In the genomic region with DNA sequence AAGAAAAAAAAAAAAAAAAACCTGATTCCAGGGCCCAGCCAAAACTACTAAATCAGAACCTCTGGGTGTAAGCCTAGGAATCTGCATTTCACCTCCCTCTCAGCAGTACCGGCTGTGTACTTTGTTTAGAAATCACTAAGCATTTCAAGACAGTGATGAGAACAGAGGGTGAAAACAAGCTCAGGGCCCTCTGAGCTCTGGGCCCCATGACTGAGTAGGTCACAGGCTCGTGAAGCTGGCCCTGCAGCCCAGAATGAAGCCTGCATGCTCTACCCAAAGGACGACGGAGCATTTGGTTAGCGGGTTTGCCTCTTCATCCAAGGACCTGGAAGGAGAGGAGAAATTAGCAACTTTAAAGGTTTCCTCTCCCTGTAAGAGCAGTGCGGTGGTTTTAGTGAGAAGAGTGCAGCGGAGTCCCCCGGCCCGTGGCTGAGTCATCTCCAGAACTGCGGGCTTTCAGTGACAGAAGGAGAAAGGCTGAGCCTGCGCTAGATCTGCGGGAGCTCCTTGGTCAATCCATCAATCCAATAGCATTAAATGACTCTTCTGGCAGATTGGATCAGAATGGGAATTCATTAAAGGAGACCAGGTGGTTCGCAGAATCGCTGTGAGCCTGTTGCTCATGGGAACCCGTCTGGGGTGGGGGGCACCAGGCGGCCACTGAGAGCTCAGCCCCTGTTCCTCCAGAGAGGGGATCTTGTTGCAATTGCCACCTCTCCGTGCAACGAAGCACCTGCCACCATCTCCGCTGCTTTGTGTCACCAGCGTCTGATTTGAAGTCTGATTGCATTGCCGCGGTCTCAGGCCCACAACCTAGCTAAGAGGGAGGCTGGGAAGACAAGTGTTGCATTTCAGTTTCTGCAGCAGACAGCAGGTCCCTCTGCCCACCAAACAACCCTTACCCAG, we compare ENCODE assay signal across 11 cellular contexts.
DNase-seq lines count a peak whose midpoint lies in the region; ATAC-seq lines count a peak whose summit lies in the region.
"Had no signal": no experiment of that assay in that cellular context is flagged by ENCODE, and none has a peak within 500 bp of the region (broad histone marks: within the 10 kb centered on the region; RNA-seq: fewer than 3 reads in every experiment).

No MANE protein-coding gene starts in this region.

- peak; percentile 81 for ATAC-seq in GM18867 (IDR thresholded peaks at IDR 0.05; ENCODE audit: unreplicated experiment)
- ATAC-seq in HG02870 (IDR thresholded peaks at IDR 0.05; ENCODE audit: unreplicated experiment): peak; percentile 68
- ATAC-seq in HG03457 (IDR thresholded peaks at IDR 0.05; ENCODE audit: unreplicated experiment): no peak

- peak; percentile 30 for DNase-seq in activated CD8-positive, alpha-beta memory T cell treated with anti-CD3 and anti-CD28 coated beads, Interleukin-2, amount 50 U/mL, for 4 hours
- DNase-seq in stimulated activated CD4-positive, alpha-beta T cell treated with anti-CD3 and anti-CD28 coated beads, Interleukin-1b, Interleukin-23, amount 100 ng/mL, for 48 hours: peak; percentile 62
- DNase-seq in T-helper 9 cell: no peak
- no peak for DNase-seq in SW 1271 (lab: John Stamatoyannopoulos, UW)
- no peak for DNase-seq in NCI-H1694 (lab: John Stamatoyannopoulos, UW)
- DNase-seq: DMS153, NCI-H510A treated with DMSO at 0.1 percent for 48 hours, occipital lobe had no signal

Comparison
In these comparisons a context has a peak if more than half of its experiments do, and no peak if none do; other contexts are left out.
1. DNase-seq: peak in activated CD8-positive, alpha-beta memory T cell treated with anti-CD3 and anti-CD28 coated beads, Interleukin-2, amount 50 U/mL, for 4 hours (single experiment) and stimulated activated CD4-positive, alpha-beta T cell treated with anti-CD3 and anti-CD28 coated beads, Interleukin-1b, Interleukin-23, amount 100 ng/mL, for 48 hours (single experiment); none in T-helper 9 cell (single experiment), SW 1271 (0 of 2) and NCI-H1694 (single experiment).